ENCODE assay signal across 2 cellular contexts in genomic region chr3:23926246-23926645, GRCh38.
TF ChIP-seq lines count a peak whose summit lies in the region.

No MANE protein-coding gene starts in this region.

TF ChIP-seq in HEK293, 187 proteins besides CTCF, POLR2A, EP300 and RAD21:
- TF ChIP-seq ZNF513 (tag by site-specific recombination; IDR thresholded peaks at IDR 0.05) (peak; percentile 79), PRDM6 (tag by site-specific recombination; IDR thresholded peaks at IDR 0.05) (no peak), ZNF366 (tag by site-specific recombination; conservative IDR thresholded peaks at IDR 0.05) (0 out of 2 replicates have a peak, but pooled peaks have one; percentile 28), ZNF391 (tag by site-specific recombination; IDR thresholded peaks at IDR 0.05; ENCODE audit: borderline replicate concordance, low read depth) (no peak), ZNF362 (tag by site-specific recombination; IDR thresholded peaks at IDR 0.05) (no peak), ZNF433 (tag by site-specific recombination; IDR thresholded peaks at IDR 0.05; ENCODE audit: low read depth) (no peak), ZBTB20 (tag by site-specific recombination; IDR thresholded peaks at IDR 0.05) (no peak), ZNF26 (tag by site-specific recombination; IDR thresholded peaks at IDR 0.05) (no peak)
TF ChIP-seq in HEK293: peak in this region for 2.

TF ChIP-seq in K562, 482 proteins besides CTCF, POLR2A, EP300 and RAD21:
- TF ChIP-seq ZNF512 (tag; IDR thresholded peaks at IDR 0.05) (peak; percentile 84), SNAPC5 (CRISPR knock-in tag; IDR thresholded peaks at IDR 0.05) (no peak), SMARCE1 (IDR thresholded peaks at IDR 0.05) (no peak)
